Comparison of ENCODE assay signal across 8 cellular contexts in genomic region chr4:71184195-71184781, GRCh38.
A peak's percentile ranks its signal among the peaks of the same experiment; 100 is the strongest.
DNase-seq lines count a peak whose midpoint lies in the region; ATAC-seq, FAIRE-seq and TF ChIP-seq lines count a peak whose summit lies in the region.

No MANE protein-coding gene starts in this region.

- H3F3A ChIP-seq in Loucy (ENCODE audit: low read depth): peaks cover 4% of the 10 kb centered on the region; the same call in 1 of the 2 replicates

- H3K23me2 ChIP-seq in H9 (ENCODE audit: insufficient read length, low read depth, low read length, poor library complexity, severe bottlenecking): peaks cover 17% of the 10 kb centered on the region

- no peak overlapping the region for H3T11ph ChIP-seq in H9 (ENCODE audit: low read length)

- H2BK15ac ChIP-seq in H9 (ENCODE audit: low read depth, low read length) (no peak overlapping the region), mesenchymal stem cell (ENCODE audit: low read depth, poor library complexity, severe bottlenecking) (no peak overlapping the region)

- ATAC-seq in A549 (no peak), SK-N-SH treated with all-trans-retinoic acid at 6 μM for 48 hours (peak; percentile 69), upper lobe of left lung (ENCODE audit: low FRiP score in 2 of 2) (peak in 1 of 2 donors; percentile 54)

- H4K91ac ChIP-seq in H9 (ENCODE audit: insufficient read length, low read depth, low read length) (no peak overlapping the region), mesenchymal stem cell (ENCODE audit: low read length) (no peak overlapping the region)

- H3K4me3 Mint-ChIP-seq in H9: no peak overlapping the region; a peak in 1 of 5 replicates

- no peak overlapping the region for H3K56ac ChIP-seq in H9 (ENCODE audit: insufficient read length, low read depth, low read length)

- no peak overlapping the region for H4K5ac ChIP-seq in H9 (ENCODE audit: insufficient read length, low read depth, low read length)

- H3K27me3 ChIP-seq in H9 (ENCODE audit: insufficient read depth, low read length): peaks cover 17% of the 10 kb centered on the region; the same call in 1 of the 2 replicates
- no peaks in the 10 kb centered on the region for H3K27me3 ChIP-seq in Loucy (ENCODE audit: insufficient read depth, low read length, poor library complexity, severe bottlenecking)
- peaks cover 0 to 8% of the 10 kb centered on the region in 2 experiments for H3K27me3 ChIP-seq in mesenchymal stem cell (ENCODE audit: control insufficient read depth in 1 of 2, insufficient read depth in 1 of 2, low read length in 2 of 2)
- peaks cover 0 to 6% (median 0%) of the 10 kb centered on the region in 4 donors for H3K27me3 ChIP-seq in upper lobe of left lung

- no peak overlapping the region for H2AFZ ChIP-seq in H9 (ENCODE audit: low read length)
- peak overlapping the region; percentile 82 for H2AFZ ChIP-seq in Loucy (ENCODE audit: low read length)
- no peak overlapping the region for H2AFZ ChIP-seq in mesenchymal stem cell (ENCODE audit: low read depth, low read length)

- DNase-seq in A549 (ENCODE audit: low read depth in 1 of 2, low spot score in 1 of 2) (peak; percentile 35 to 61), GM10266 (ENCODE audit: extremely low spot score) (peak; percentile 80), H9 (peak; percentile 28), dedifferentiated amniotic fluid mesenchymal stem cell (ENCODE audit: extremely low spot score) (peak; percentile 59), mesenchymal stem cell (peak; percentile 71), upper lobe of left lung (peak in 1 of 2 donors; percentile 59)

- H3K9me3 Mint-ChIP-seq in H9: no peaks in the 10 kb centered on the region; a peak in 1 of 5 replicates

- peaks cover 12 to 17% of the 10 kb centered on the region in 2 experiments for H3K4me1 Mint-ChIP-seq in H9

- H3K27me3 Mint-ChIP-seq in H9 (ENCODE audit: low read depth): peaks cover 45% of the 10 kb centered on the region

- H3K4ac ChIP-seq in H9 (ENCODE audit: low read depth, low read length) (no peak overlapping the region), mesenchymal stem cell (ENCODE audit: low read depth in 1 of 2, low read length in 2 of 2) (no peak overlapping the region)

- H4K20me1 ChIP-seq in H9 (ENCODE audit: control insufficient read depth, insufficient read depth, insufficient read length) (no peaks in the 10 kb centered on the region), Loucy (ENCODE audit: insufficient read depth, low read length, poor library complexity, severe bottlenecking) (peaks cover 5% of the 10 kb centered on the region)

- POLR2A ChIA-PET in A549 (lab: Yijun Ruan, JAX): no interaction called here

- H3K14ac ChIP-seq in H9 (ENCODE audit: insufficient read depth, low read length): no peak overlapping the region
- H3K14ac ChIP-seq in mesenchymal stem cell (ENCODE audit: low read length in 2 of 2): no peak overlapping the region

- H2AK5ac ChIP-seq in H9 (ENCODE audit: insufficient read length, low read length) (no peak overlapping the region), mesenchymal stem cell (ENCODE audit: low read length, severe bottlenecking) (no peak overlapping the region)

- H2BK20ac ChIP-seq in H9 (ENCODE audit: low read depth, low read length, poor library complexity, severe bottlenecking): no peak overlapping the region

- no peak overlapping the region for H3K18ac ChIP-seq in H9 (ENCODE audit: insufficient read length, low read depth, low read length)
- H3K18ac ChIP-seq in mesenchymal stem cell (ENCODE audit: low read depth in 1 of 2, low read length in 2 of 2): no peak overlapping the region

- no peak overlapping the region for H3K27ac Mint-ChIP-seq in H9

- no peaks in the 10 kb centered on the region for H3K36me3 ChIP-seq in Loucy (ENCODE audit: insufficient read depth, low read length)
- H3K36me3 ChIP-seq in mesenchymal stem cell (ENCODE audit: control insufficient read depth in 1 of 2, insufficient read depth in 2 of 2, low read depth in 1 of 2, low read length in 2 of 2): no peaks in the 10 kb centered on the region
- no peaks in the 10 kb centered on the region for H3K36me3 ChIP-seq in upper lobe of left lung

- no peak overlapping the region for H3K23ac ChIP-seq in H9 (ENCODE audit: insufficient read length, low read depth, low read length)
- H3K23ac ChIP-seq in mesenchymal stem cell (ENCODE audit: low read length in 2 of 2): no peak overlapping the region

- no peaks in the 10 kb centered on the region; a peak in 1 of 7 replicates for H3K36me3 Mint-ChIP-seq in H9 (ENCODE audit: insufficient read depth in 1 of 3, low read depth in 3 of 3)

- no peaks in the 10 kb centered on the region for H3K9me3 ChIP-seq in A549
- H3K9me3 ChIP-seq in H9 (ENCODE audit: control insufficient read depth, low read depth, low read length): no peaks in the 10 kb centered on the region
- no peaks in the 10 kb centered on the region for H3K9me3 ChIP-seq in Loucy (ENCODE audit: insufficient read depth, low read depth, low read length)
- H3K9me3 ChIP-seq in mesenchymal stem cell (ENCODE audit: control insufficient read depth, low read length): no peaks in the 10 kb centered on the region
- H3K9me3 ChIP-seq in upper lobe of left lung: no peaks in the 10 kb centered on the region

- H2BK120ac ChIP-seq in H9 (ENCODE audit: low read depth, low read length, poor library complexity, severe bottlenecking) (no peak overlapping the region), mesenchymal stem cell (ENCODE audit: low read depth, low read length) (no peak overlapping the region)

- CTCF ChIA-PET in A549 (lab: Yijun Ruan, JAX): interaction anchor here (0.8 to 2.5 kb wide), 8 partner anchors 10 to 540 kb away, joined by 3 to 9 read pairs (median 3); no protein-coding TSS in a partner anchor

- H2BK12ac ChIP-seq in H9 (ENCODE audit: insufficient read length, low read depth, low read length): no peak overlapping the region
- H2BK12ac ChIP-seq in mesenchymal stem cell (ENCODE audit: low read length in 2 of 2): no peak overlapping the region

- H3K79me2 ChIP-seq in H9 (ENCODE audit: insufficient read depth, low read length): no peaks in the 10 kb centered on the region
- H3K79me2 ChIP-seq in Loucy (ENCODE audit: insufficient read depth, low read length): peaks cover 20% of the 10 kb centered on the region

- H4K8ac ChIP-seq in H9 (replicated peaks; ENCODE audit: insufficient read length, low read depth, low read length) (no peak overlapping the region), mesenchymal stem cell (ENCODE audit: low read length) (no peak overlapping the region)

- H3K79me1 ChIP-seq in H9 (ENCODE audit: insufficient read depth, low read depth, low read length, poor library complexity, severe bottlenecking) (no peaks in the 10 kb centered on the region), mesenchymal stem cell (replicated peaks; ENCODE audit: low read length, poor library complexity, severe bottlenecking) (peaks cover 2% of the 10 kb centered on the region)

- H3K4me2 ChIP-seq in A549 (no peak overlapping the region), H9 (ENCODE audit: insufficient read depth, insufficient read length, low read length) (no peak overlapping the region), Loucy (ENCODE audit: low read depth, low read length, poor library complexity, severe bottlenecking) (peak overlapping the region; percentile 80), mesenchymal stem cell (ENCODE audit: low read length, poor library complexity, severe bottlenecking) (no peak overlapping the region)

- peak; percentile 55 for TF ChIP-seq CTCF in A549 (IDR thresholded peaks at IDR 0.05)
- TF ChIP-seq CTCF in GM10266 (IDR thresholded peaks at IDR 0.05; ENCODE audit: control insufficient read depth, insufficient read depth, low read depth, missing control alignments): peak; percentile 75
- TF ChIP-seq CTCF in H9 (conservative IDR thresholded peaks at IDR 0.05): peak; percentile 74
- peak; percentile 84 for TF ChIP-seq CTCF in Loucy (conservative IDR thresholded peaks at IDR 0.05; ENCODE audit: low read length)
- TF ChIP-seq CTCF in upper lobe of left lung (IDR thresholded peaks at IDR 0.05): peak; percentile 27 to 70 (median 53)

- H3K27ac ChIP-seq in A549: no peak overlapping the region
- no peak overlapping the region for H3K27ac ChIP-seq in H9 (ENCODE audit: insufficient read length, low read depth, low read length)
- H3K27ac ChIP-seq in mesenchymal stem cell (ENCODE audit: low read length, poor library complexity, severe bottlenecking): no peak overlapping the region
- H3K27ac ChIP-seq in upper lobe of left lung: no peak overlapping the region

- WGBS in A549 (ENCODE audit: missing lambda C conversion rate): 9% methylated on average over 10 of the region's 10 CpGs
- WGBS in H9 (ENCODE audit: extremely low coverage, insufficient read length, low lambda C conversion rate): no CpG with 5 or more reads among the region's 10 CpGs
- WGBS in mesenchymal stem cell: 52% methylated on average over 9 of the region's 10 CpGs
- WGBS in upper lobe of left lung, 2 donors: 23 to 30% methylated on average over 10 of the region's 10 CpGs

- TF ChIP-seq POLR2A in A549 (IDR thresholded peaks at IDR 0.05; ENCODE audit: low read length) (no peak), upper lobe of left lung (IDR thresholded peaks at IDR 0.05) (no peak)

- no peak overlapping the region for H2BK5ac ChIP-seq in H9 (ENCODE audit: insufficient read length, low read length)
- H2BK5ac ChIP-seq in mesenchymal stem cell (ENCODE audit: low read depth, low read length, poor library complexity, severe bottlenecking): no peak overlapping the region

- no peaks in the 10 kb centered on the region for H3K9me2 ChIP-seq in Loucy (replicated peaks; ENCODE audit: low read depth, low read length)

- TF ChIP-seq EP300 in A549 (IDR thresholded peaks at IDR 0.05) (no peak), upper lobe of left lung (IDR thresholded peaks at IDR 0.05) (no peak)

- peak; percentile 60 to 67; a peak in 4 of 5 replicates for TF ChIP-seq RAD21 in A549 (conservative IDR thresholded peaks at IDR 0.05 in 1 of 2, IDR thresholded peaks at IDR 0.05 in 1 of 2)

- H3K4me1 ChIP-seq in A549 (peaks cover 9% of the 10 kb centered on the region; the same call in 1 of the 3 replicates), H9 (ENCODE audit: insufficient read depth, low read length) (no peaks in the 10 kb centered on the region), Loucy (ENCODE audit: insufficient read depth, low read length, poor library complexity, severe bottlenecking) (peaks cover 28% of the 10 kb centered on the region), mesenchymal stem cell (ENCODE audit: control insufficient read depth, insufficient read depth, low read depth, low read length) (no peaks in the 10 kb centered on the region), upper lobe of left lung (peaks cover 3 to 17% (median 11%) of the 10 kb centered on the region in 4 donors)

- H3K9ac ChIP-seq in H9 (ENCODE audit: extremely low read depth, insufficient read length, low read length): no peak overlapping the region
- H3K9ac ChIP-seq in Loucy (ENCODE audit: low read depth, low read length, poor library complexity, severe bottlenecking): no peak overlapping the region
- H3K9ac ChIP-seq in mesenchymal stem cell (ENCODE audit: low read length): no peak overlapping the region

- H3K4me3 ChIP-seq in A549 (no peak overlapping the region), Loucy (ENCODE audit: low read length, poor library complexity, severe bottlenecking) (peak overlapping the region; percentile 48), mesenchymal stem cell (ENCODE audit: insufficient read depth in 1 of 2, low read depth in 1 of 2, low read length in 2 of 2) (no peak overlapping the region), upper lobe of left lung (no peak overlapping the region)

- no peak for FAIRE-seq in A549 (lab: Jason Lieb, UNC)
